In the genomic region with DNA sequence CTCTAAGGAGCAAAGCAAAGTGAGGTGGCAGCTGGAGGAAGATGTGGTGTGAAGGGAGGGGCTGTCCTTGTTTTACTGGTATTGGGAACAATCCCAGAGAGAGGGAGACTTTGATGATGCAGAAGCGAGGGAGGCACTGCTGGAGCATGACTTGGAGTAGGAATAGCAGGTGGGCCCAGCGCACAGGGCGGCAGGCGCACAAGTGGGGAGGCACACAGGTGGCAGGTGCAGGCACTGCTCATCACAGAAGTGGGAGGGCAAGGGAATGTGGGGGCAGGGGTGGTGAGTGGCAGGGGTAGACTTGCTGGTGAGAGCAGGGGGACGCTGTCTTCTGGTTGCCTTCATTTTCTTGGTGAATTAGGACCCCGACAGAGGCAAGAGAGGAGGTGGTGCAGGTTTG, we compare ENCODE assay signal across 1 cellular context.
TF ChIP-seq lines count a peak whose summit lies in the region.

No MANE protein-coding gene starts in this region.

TF ChIP-seq in HepG2, 621 proteins besides CTCF, POLR2A, EP300 and RAD21:
- no peak for TF ChIP-seq MIER2 (CRISPR knock-in tag; IDR thresholded peaks at IDR 0.05)
- no peak for TF ChIP-seq ZNF883 (CRISPR knock-in tag; IDR thresholded peaks at IDR 0.05; ENCODE audit: not compliant biosample characterization)
- no peak for TF ChIP-seq ZBTB21 (CRISPR knock-in tag; IDR thresholded peaks at IDR 0.05)
- TF ChIP-seq ZFX (CRISPR knock-in tag; IDR thresholded peaks at IDR 0.05; ENCODE audit: low read depth) = no peak
- TF ChIP-seq TBP (CRISPR knock-in tag; IDR thresholded peaks at IDR 0.05) = no peak
- no peak for TF ChIP-seq MXD4 (CRISPR knock-in tag; IDR thresholded peaks at IDR 0.05)
- TF ChIP-seq, protein P1, sequence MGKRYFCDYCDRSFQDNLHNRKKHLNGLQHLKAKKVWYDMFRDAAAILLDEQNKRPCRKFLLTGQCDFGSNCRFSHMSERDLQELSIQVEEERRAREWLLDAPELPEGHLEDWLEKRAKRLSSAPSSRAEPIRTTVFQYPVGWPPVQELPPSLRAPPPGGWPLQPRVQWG (CRISPR knock-in tag; IDR thresholded peaks at IDR 0.05; ENCODE audit: borderline replicate concordance, low read depth) = no peak
- no peak for TF ChIP-seq GATAD1 (CRISPR knock-in tag; IDR thresholded peaks at IDR 0.05)
- TF ChIP-seq RAD51 (IDR thresholded peaks at IDR 0.05; ENCODE audit: borderline replicate concordance) = no peak
- no peak for TF ChIP-seq ZFP62 (CRISPR knock-in tag; IDR thresholded peaks at IDR 0.05)
- TF ChIP-seq, protein P2, sequence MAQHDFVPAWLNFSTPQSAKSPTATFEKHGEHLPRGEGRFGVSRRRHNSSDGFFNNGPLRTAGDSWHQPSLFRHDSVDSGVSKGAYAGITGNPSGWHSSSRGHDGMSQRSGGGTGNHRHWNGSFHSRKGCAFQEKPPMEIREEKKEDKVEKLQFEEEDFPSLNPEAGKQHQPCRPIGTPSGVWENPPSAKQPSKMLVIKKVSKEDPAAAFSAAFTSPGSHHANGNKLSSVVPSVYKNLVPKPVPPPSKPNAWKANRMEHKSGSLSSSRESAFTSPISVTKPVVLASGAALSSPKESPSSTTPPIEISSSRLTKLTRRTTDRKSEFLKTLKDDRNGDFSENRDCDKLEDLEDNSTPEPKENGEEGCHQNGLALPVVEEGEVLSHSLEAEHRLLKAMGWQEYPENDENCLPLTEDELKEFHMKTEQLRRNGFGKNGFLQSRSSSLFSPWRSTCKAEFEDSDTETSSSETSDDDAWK (CRISPR knock-in tag; IDR thresholded peaks at IDR 0.05) = no peak
- TF ChIP-seq, protein P3, sequence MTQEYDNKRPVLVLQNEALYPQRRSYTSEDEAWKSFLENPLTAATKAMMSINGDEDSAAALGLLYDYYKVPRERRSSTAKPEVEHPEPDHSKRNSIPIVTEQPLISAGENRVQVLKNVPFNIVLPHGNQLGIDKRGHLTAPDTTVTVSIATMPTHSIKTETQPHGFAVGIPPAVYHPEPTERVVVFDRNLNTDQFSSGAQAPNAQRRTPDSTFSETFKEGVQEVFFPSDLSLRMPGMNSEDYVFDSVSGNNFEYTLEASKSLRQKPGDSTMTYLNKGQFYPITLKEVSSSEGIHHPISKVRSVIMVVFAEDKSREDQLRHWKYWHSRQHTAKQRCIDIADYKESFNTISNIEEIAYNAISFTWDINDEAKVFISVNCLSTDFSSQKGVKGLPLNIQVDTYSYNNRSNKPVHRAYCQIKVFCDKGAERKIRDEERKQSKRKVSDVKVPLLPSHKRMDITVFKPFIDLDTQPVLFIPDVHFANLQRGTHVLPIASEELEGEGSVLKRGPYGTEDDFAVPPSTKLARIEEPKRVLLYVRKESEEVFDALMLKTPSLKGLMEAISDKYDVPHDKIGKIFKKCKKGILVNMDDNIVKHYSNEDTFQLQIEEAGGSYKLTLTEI (CRISPR knock-in tag; conservative IDR thresholded peaks at IDR 0.05) = no peak
- TF ChIP-seq NFYC (CRISPR knock-in tag; IDR thresholded peaks at IDR 0.05) = no peak
- no peak for TF ChIP-seq RARG (CRISPR knock-in tag; IDR thresholded peaks at IDR 0.05; ENCODE audit: low read depth)
- no peak for TF ChIP-seq ZNF264 (CRISPR knock-in tag; IDR thresholded peaks at IDR 0.05)
- no peak for TF ChIP-seq ZNF225 (CRISPR knock-in tag; IDR thresholded peaks at IDR 0.05)
- TF ChIP-seq ZNF616 (CRISPR knock-in tag; IDR thresholded peaks at IDR 0.05; ENCODE audit: low read depth) = no peak
- no peak for TF ChIP-seq ZNF83 (CRISPR knock-in tag; IDR thresholded peaks at IDR 0.05; ENCODE audit: borderline replicate concordance)
- TF ChIP-seq, protein P4, sequence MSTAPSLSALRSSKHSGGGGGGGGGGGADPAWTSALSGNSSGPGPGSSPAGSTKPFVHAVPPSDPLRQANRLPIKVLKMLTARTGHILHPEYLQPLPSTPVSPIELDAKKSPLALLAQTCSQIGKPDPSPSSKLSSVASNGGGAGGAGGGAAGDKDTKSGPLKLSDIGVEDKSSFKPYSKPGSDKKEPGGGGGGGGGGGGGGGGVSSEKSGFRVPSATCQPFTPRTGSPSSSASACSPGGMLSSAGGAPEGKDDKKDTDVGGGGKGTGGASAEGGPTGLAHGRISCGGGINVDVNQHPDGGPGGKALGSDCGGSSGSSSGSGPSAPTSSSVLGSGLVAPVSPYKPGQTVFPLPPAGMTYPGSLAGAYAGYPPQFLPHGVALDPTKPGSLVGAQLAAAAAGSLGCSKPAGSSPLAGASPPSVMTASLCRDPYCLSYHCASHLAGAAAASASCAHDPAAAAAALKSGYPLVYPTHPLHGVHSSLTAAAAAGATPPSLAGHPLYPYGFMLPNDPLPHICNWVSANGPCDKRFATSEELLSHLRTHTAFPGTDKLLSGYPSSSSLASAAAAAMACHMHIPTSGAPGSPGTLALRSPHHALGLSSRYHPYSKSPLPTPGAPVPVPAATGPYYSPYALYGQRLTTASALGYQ (CRISPR knock-in tag; IDR thresholded peaks at IDR 0.05) = no peak
- no peak for TF ChIP-seq ZNF7 (CRISPR knock-in tag; IDR thresholded peaks at IDR 0.05)
